ENCODE assay signal across 8 cellular contexts in the genomic region with DNA sequence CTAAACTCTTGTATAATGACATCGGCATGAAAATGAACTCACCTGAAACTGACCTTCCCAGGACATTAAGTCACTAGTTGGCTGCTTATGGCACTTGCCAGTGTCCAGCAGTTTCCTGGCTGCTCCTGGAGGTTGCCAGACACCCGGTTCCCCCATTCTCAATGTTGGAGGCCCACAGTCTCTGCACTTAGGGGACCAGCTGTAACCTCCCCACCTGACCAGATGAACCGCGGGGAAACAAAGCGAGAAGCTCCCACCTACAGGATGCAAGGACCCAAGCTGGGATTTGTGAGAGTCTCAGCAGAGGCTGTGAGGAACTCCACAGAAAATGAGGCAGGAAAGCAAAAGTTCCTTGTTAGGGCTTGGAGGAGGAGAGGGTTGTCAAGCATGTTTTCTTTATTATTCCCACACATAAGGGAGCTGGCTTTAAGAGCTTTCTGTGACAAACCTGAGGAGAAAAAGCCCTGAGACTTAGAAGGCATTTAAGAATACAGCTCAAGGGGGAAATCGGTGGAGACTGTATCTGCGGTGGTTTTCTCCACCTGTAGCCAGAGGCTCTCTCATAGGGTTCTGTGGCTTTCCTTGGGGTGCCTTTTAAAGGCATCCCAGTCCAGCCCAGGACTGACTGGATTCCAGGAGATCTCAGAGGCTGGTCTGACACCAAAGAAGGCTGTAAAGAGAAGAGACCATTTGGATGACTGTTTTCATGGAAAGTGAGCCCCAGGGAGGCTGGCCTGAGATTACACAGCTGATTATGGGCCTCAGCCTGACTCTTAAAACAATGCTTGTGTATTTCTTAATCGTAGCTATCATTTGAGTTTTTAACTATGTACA. TPM values are rescaled to one million over a fixed set of nuclear protein-coding genes. Genes with fewer than 3 reads are reported as not detected.
DNase-seq lines count a peak whose midpoint lies in the region; ATAC-seq and TF ChIP-seq lines count a peak whose summit lies in the region.

No MANE protein-coding gene starts in this region.

- ATAC-seq in SK-N-SH treated with all-trans-retinoic acid at 6 μM for 48 hours (no peak), HG02678 (IDR thresholded peaks at IDR 0.05; ENCODE audit: unreplicated experiment) (no peak), HG02870 (IDR thresholded peaks at IDR 0.05; ENCODE audit: unreplicated experiment) (no peak)

- TF ChIP-seq CTCF in GM20000 (IDR thresholded peaks at IDR 0.05; ENCODE audit: extremely low read depth, missing control alignments) (no peak), fibroblast of the aortic adventitia (IDR thresholded peaks at IDR 0.05; ENCODE audit: insufficient read depth, low read length) (no peak)

- H3K4me3 ChIP-seq in fibroblast of the aortic adventitia (ENCODE audit: low read depth, low read length): peak overlapping the region; percentile 83
- peak overlapping the region; percentile 71 for H3K4me3 ChIP-seq in skeletal muscle cell (ENCODE audit: low read depth, low read length)

- DNase-seq in GM20000 (ENCODE audit: low spot score): peak; percentile 27
- peak; percentile 63 for DNase-seq in fibroblast of the aortic adventitia (ENCODE audit: low read depth)
- DNase-seq in skeletal muscle cell (ENCODE audit: low read depth): no peak
- DNase-seq in HUDEP-2 (lab: John Stamatoyannopoulos, UW; ENCODE audit: unreplicated experiment in 76 of 76): no peak
- DNase-seq in midbrain (lab: John Stamatoyannopoulos, UW): no peak

TF ChIP-seq in SK-N-SH treated with all-trans-retinoic acid at 6 μM for 48 hours, 23 proteins besides CTCF, POLR2A, EP300 and RAD21:
- TF ChIP-seq PPARA (CRISPR knock-in tag; IDR thresholded peaks at IDR 0.05; ENCODE audit: borderline replicate concordance) (no peak), TOX (CRISPR knock-in tag; IDR thresholded peaks at IDR 0.05; ENCODE audit: borderline replicate concordance) (0 out of 2 replicates have a peak, but pooled peaks have one; percentile 12), CSDC2 (CRISPR knock-in tag; IDR thresholded peaks at IDR 0.05) (0 out of 2 replicates have a peak, but pooled peaks have one; percentile 39)

RNA-seq across cellular contexts. Expression of gene TPM1, which starts 4.6 kb away (rescaled TPM):
- 261 and 746 TPM in 2 replicates for total RNA-seq in fibroblast of the aortic adventitia (ENCODE audit: low replicate concordance)

Comparison
In these comparisons a context has a peak if more than half of its experiments do, and no peak if none do; other contexts are left out.
1. DNase-seq: peak in GM20000 (single experiment) and fibroblast of the aortic adventitia (single experiment); none in skeletal muscle cell (single experiment), HUDEP-2 (0 of 76) and midbrain (single experiment).